In genomic region chr19:3357731-3358391, GRCh38 we compare ENCODE assay signal across 8 cellular contexts. TPM values are rescaled to one million over a fixed set of nuclear protein-coding genes. Genes with fewer than 3 reads are reported as not detected.
DNase-seq lines count a peak whose midpoint lies in the region; ATAC-seq, FAIRE-seq and TF ChIP-seq lines count a peak whose summit lies in the region.

No MANE protein-coding gene starts in this region.

- peak overlapping the region in 9 of 12 donors; percentile 55 to 100 (median 91) for H3K27ac ChIP-seq in heart left ventricle
- H3K27ac ChIP-seq in GM12878 (ENCODE audit: control insufficient read depth, insufficient read depth) = peak overlapping the region; percentile 6; the same call in 1 of the 2 replicates
- peak overlapping the region; percentile 88 for H3K27ac ChIP-seq in vagina

- RAD21 ChIA-PET in GM12878 (lab: Charles Lee; ENCODE audit: unreplicated experiment) = interaction anchor here (0.6 kb wide), 1 partner anchor 326 kb away, joined by 3 read pairs; no protein-coding TSS in a partner anchor

- SMC1A ChIA-PET in GM12878 (lab: Charles Lee; ENCODE audit: uncharacterized antibody, unreplicated experiment) = interaction anchor here (1.2 kb wide), 1 partner anchor 11 kb away, joined by 3 read pairs; no protein-coding TSS in a partner anchor

- no peaks in the 10 kb centered on the region for H3K27me3 Mint-ChIP-seq in natural killer cell treated with Interleukin-12 subunit alpha and Interleukin-12 subunit beta and Interleukin-15 and Interleukin-18, amount 100 ng/mL, for 72 hours

- no peak for FAIRE-seq in GM12878 (lab: Jason Lieb, UNC)

- peaks cover 30 to 35% of the 10 kb centered on the region in 2 donors for H3K4me1 Mint-ChIP-seq in natural killer cell treated with Interleukin-12 subunit alpha and Interleukin-12 subunit beta and Interleukin-15 and Interleukin-18, amount 100 ng/mL, for 72 hours (ENCODE audit: low read depth in 2 of 2)

- peak overlapping the region; percentile 31 to 45 for H3K27ac Mint-ChIP-seq in natural killer cell treated with Interleukin-12 subunit alpha and Interleukin-12 subunit beta and Interleukin-15 and Interleukin-18, amount 100 ng/mL, for 72 hours

- ATAC-seq in heart left ventricle (no peak), left cardiac atrium (no peak), GM12878 (no peak), HG03457 (IDR thresholded peaks at IDR 0.05; ENCODE audit: unreplicated experiment) (no peak)
- ATAC-seq in natural killer cell treated with Interleukin-12 subunit alpha and Interleukin-12 subunit beta and Interleukin-15 and Interleukin-18, amount 100 ng/mL, for 72 hours = no peak

- no peaks in the 10 kb centered on the region for H4K20me1 ChIP-seq in GM12878 (ENCODE audit: control insufficient read depth, insufficient read depth)

- CTCF ChIA-PET in GM12878 (lab: Yijun Ruan, JAX) = interaction anchor here (1.1 to 2.2 kb wide), 2 partner anchors 53 to 71 kb away, joined by 3 to 12 read pairs; no protein-coding TSS in a partner anchor

- in situ Hi-C loops in GM12878 (cut with MboI) = loop anchor here (25.0 kb wide), 1 partner anchor 1496 kb away; the partner anchor contains the start of gene KLF16

- TF ChIP-seq POLR2A in heart left ventricle (IDR thresholded peaks at IDR 0.05) = no peak
- no peak for TF ChIP-seq POLR2A in GM12878 (IDR thresholded peaks at IDR 0.05; ENCODE audit: low read depth, low read length)
- no peak for TF ChIP-seq POLR2A in vagina (IDR thresholded peaks at IDR 0.05)

- TF ChIP-seq CTCF in heart left ventricle (IDR thresholded peaks at IDR 0.05) (no peak), GM12878 (IDR thresholded peaks at IDR 0.05 in 2 of 3, conservative IDR thresholded peaks at IDR 0.05 in 1 of 3; ENCODE audit: control insufficient read depth in 2 of 3, extremely low read depth in 1 of 3, insufficient read depth in 1 of 3, low read depth in 3 of 3, low read length in 3 of 3) (no peak), vagina (IDR thresholded peaks at IDR 0.05) (no peak)

- DNase-seq in heart left ventricle (peak in 1 of 5 donors; percentile 67), left cardiac atrium (no peak), GM12878 (ENCODE audit: low read depth, low spot score) (no peak), vagina (ENCODE audit: extremely low spot score in 2 of 2) (no peak), islet precursor cell (no peak), COR-L47 (lab: John Stamatoyannopoulos, UW) (no peak)
- no peak for DNase-seq in natural killer cell treated with Interleukin-12 subunit alpha and Interleukin-12 subunit beta and Interleukin-15 and Interleukin-18, amount 100 ng/mL, for 72 hours (ENCODE audit: low spot score)

- peaks cover 0 to 3% (median 0%) of the 10 kb centered on the region in 9 donors for H3K27me3 ChIP-seq in heart left ventricle
- no peaks in the 10 kb centered on the region for H3K27me3 ChIP-seq in GM12878 (replicated peaks in 1 of 2; ENCODE audit: control insufficient read depth in 2 of 2, insufficient read depth in 2 of 2, low read length in 1 of 2)
- H3K27me3 ChIP-seq in vagina = no peaks in the 10 kb centered on the region

- intact Hi-C loops in heart left ventricle (cut with DNase I) (loop anchor here in 3 of 10 donors (2.0 kb wide), 2 partner anchors 69 to 71 kb away; no protein-coding TSS in a partner anchor), left cardiac atrium (cut with DNase I) (no loop called here), GM12878 (cut with micrococcal nuclease; ENCODE audit: unreplicated experiment) (no loop called here), vagina (cut with DNase I) (no loop called here)

- no peak for TF ChIP-seq EP300 in GM12878 (IDR thresholded peaks at IDR 0.05; ENCODE audit: borderline replicate concordance in 1 of 2, control insufficient read depth in 1 of 2, low read depth in 2 of 2, low read length in 2 of 2)

- H2AFZ ChIP-seq in GM12878 (ENCODE audit: control insufficient read depth, low read depth, low read length) = no peak overlapping the region; the same call in 1 of the 2 replicates

- POLR2A ChIA-PET in GM12878 (lab: Charles Lee) = interaction anchor here (1.8 kb wide), 1 partner anchor 11 kb away, joined by 7 read pairs; no protein-coding TSS in a partner anchor

- no peak overlapping the region for H3K9ac ChIP-seq in GM12878 (ENCODE audit: control insufficient read depth, insufficient read depth, low read length)

- no peak for TF ChIP-seq RAD21 in GM12878 (IDR thresholded peaks at IDR 0.05; ENCODE audit: insufficient read depth, low read depth, low read length)

- H3K36me3 ChIP-seq in heart left ventricle (no peaks in the 10 kb centered on the region), GM12878 (ENCODE audit: control insufficient read depth in 2 of 2, insufficient read depth in 2 of 2, low read length in 1 of 2) (no peaks in the 10 kb centered on the region), vagina (no peaks in the 10 kb centered on the region)

- H3K9me3 ChIP-seq in heart left ventricle = peaks cover 0 to 10% (median 4%) of the 10 kb centered on the region in 12 donors
- no peaks in the 10 kb centered on the region for H3K9me3 ChIP-seq in GM12878 (replicated peaks; ENCODE audit: control insufficient read depth, insufficient read depth, low read length)
- H3K9me3 ChIP-seq in vagina = no peaks in the 10 kb centered on the region

- no peaks in the 10 kb centered on the region for H3K36me3 Mint-ChIP-seq in natural killer cell treated with Interleukin-12 subunit alpha and Interleukin-12 subunit beta and Interleukin-15 and Interleukin-18, amount 100 ng/mL, for 72 hours

- H3K9me3 Mint-ChIP-seq in natural killer cell treated with Interleukin-12 subunit alpha and Interleukin-12 subunit beta and Interleukin-15 and Interleukin-18, amount 100 ng/mL, for 72 hours = no peaks in the 10 kb centered on the region

- H3K4me1 ChIP-seq in heart left ventricle (peaks cover 0 to 39% (median 22%) of the 10 kb centered on the region in 12 donors), GM12878 (ENCODE audit: control insufficient read depth, insufficient read depth, low read length) (peaks cover 19% of the 10 kb centered on the region), vagina (peaks cover 34% of the 10 kb centered on the region)

- 31 to 44% (median 40%) methylated on average over 8 to 19 of the region's 19 CpGs for WGBS in heart left ventricle, 4 donors
- 34% methylated on average over 15 of the region's 19 CpGs for WGBS in GM12878 (ENCODE audit: insufficient coverage, insufficient replicate concordance, low lambda C conversion rate, missing lambda C conversion rate)

- peak overlapping the region; percentile 77 for H3K4me3 Mint-ChIP-seq in natural killer cell treated with Interleukin-12 subunit alpha and Interleukin-12 subunit beta and Interleukin-15 and Interleukin-18, amount 100 ng/mL, for 72 hours

- H3K79me2 ChIP-seq in GM12878 (ENCODE audit: control insufficient read depth, insufficient read depth, low read length) = peaks cover 25% of the 10 kb centered on the region

- H3K4me2 ChIP-seq in GM12878 (ENCODE audit: control insufficient read depth, insufficient read depth) = peak overlapping the region; percentile 100

- no TSS peak for BruUV-seq in GM12878 (replicated peaks; lab: Mats Ljungman, UMichigan)

- H3K4me3 ChIP-seq in heart left ventricle (peak overlapping the region in 11 of 12 donors; percentile 52 to 100 (median 99)), GM12878 (peak overlapping the region; percentile 69; the same call in 1 of the 2 replicates), vagina (peak overlapping the region; percentile 95 to 97)

TF ChIP-seq in GM12878, 131 proteins besides CTCF, POLR2A, EP300 and RAD21 (continues in another document):
- TF ChIP-seq NR2C2 (IDR thresholded peaks at IDR 0.05; ENCODE audit: borderline replicate concordance, control insufficient read depth, insufficient read length, low read depth) (no peak), FOS (IDR thresholded peaks at IDR 0.05; ENCODE audit: borderline replicate concordance, extremely low read depth, insufficient read length) (no peak), TBL1XR1 (IDR thresholded peaks at IDR 0.05; ENCODE audit: low read depth, low read length) (no peak), SPI1 (IDR thresholded peaks at IDR 0.05; ENCODE audit: borderline replicate concordance, insufficient read depth, low read depth, low read length) (no peak), USF2 (IDR thresholded peaks at IDR 0.05; ENCODE audit: borderline replicate concordance, low read depth, low read length) (no peak), IKZF1 (conservative IDR thresholded peaks at IDR 0.05) (no peak), CBX3 (IDR thresholded peaks at IDR 0.05; ENCODE audit: borderline replicate concordance, low read depth) (no peak)

RNA-seq across cellular contexts. Expression of gene NFIC, which starts 8.5 kb away (rescaled TPM):
- total RNA-seq in heart left ventricle (100 to 1,000 TPM; 107 to 267 (median 155) TPM), left cardiac atrium (100 to 1,000 TPM; 144 to 173 TPM), GM12878 (2014; rRNA removed) (8.8 and 9.2 TPM in 2 replicates), GM12878 (2014; rRNA removed; fragmentation: Illumina TruSeq; extraction: Trizol) (2.8 and 5.3 TPM in 2 replicates), GM12878 (2021) (50.5 and 53.5 TPM in 2 replicates), vagina (142 TPM)
- polyA plus RNA-seq in heart left ventricle (100 to 1,000 TPM; 159 to 192 TPM), GM12878 (2011; rRNA removed) (0.86 and 1.6 TPM in 2 replicates), GM12878 (2014; fragmentation: Illumina TruSeq; extraction: Trizol) (4.6 and 11.1 TPM in 2 replicates), GM12878 (2014; fragmentation: Nextera tagmentation; extraction: Ambion mirVana) (1 to 10 TPM in 1 of 2 experiments, under 1 TPM in 1; 0.71 to 1.1 TPM), GM12878 (2014; rRNA removed) (13.8 and 16.8 TPM in 2 replicates), GM12878 (2016; fragmentation: Nextera tagmentation; extraction: Ambion mirVana) (10 to 100 TPM; 18.5 to 22.2 TPM)
- total RNA-seq in GM12878 (2013; cell fraction: nucleolus; rRNA removed) = 77.1 and 95.5 TPM in 2 replicates
- 3.6 TPM for polyA plus RNA-seq in GM12878 (2011; ENCODE audit: low read depth)
- polyA plus RNA-seq in GM12878 (2011; cell fraction: cytosol; rRNA removed) = 2.1 and 2.2 TPM in 2 replicates
- polyA plus RNA-seq in GM12878 (2011; cell fraction: nucleus; rRNA removed) = 11.0 and 19.5 TPM in 2 replicates
- 12.5 and 13.5 TPM in 2 replicates for polyA plus RNA-seq in GM12878 (2012)
- 3.4 and 7.2 TPM in 2 replicates for polyA minus RNA-seq in GM12878 (2011; rRNA and poly(A)+ RNA removed)
- 8.4 and 9.6 TPM in 2 replicates for polyA minus RNA-seq in GM12878 (2011; cell fraction: cytosol; rRNA and poly(A)+ RNA removed)
- polyA minus RNA-seq in GM12878 (2011; cell fraction: nucleus; rRNA and poly(A)+ RNA removed) = 8.9 and 14.9 TPM in 2 replicates
- 10 to 100 TPM; 21.4 to 41.7 TPM for total RNA-seq in natural killer cell treated with Interleukin-12 subunit alpha and Interleukin-12 subunit beta and Interleukin-15 and Interleukin-18, amount 100 ng/mL, for 72 hours

Comparison
In these comparisons a context has a peak if more than half of its experiments do, and no peak if none do; other contexts are left out.
1. H3K27ac ChIP-seq: peak in every context shown above with its lines; median percentile 91 in heart left ventricle; 88 in vagina; 6 in GM12878.